ENCODE assay signal across 8 cellular contexts in genomic region chr6:156396068-156396771, GRCh38.
DNase-seq lines count a peak whose midpoint lies in the region; ATAC-seq and TF ChIP-seq lines count a peak whose summit lies in the region.
"Had no signal": no experiment of that assay in that cellular context is flagged by ENCODE, and none has a peak within 500 bp of the region (broad histone marks: within the 10 kb centered on the region; RNA-seq: fewer than 3 reads in every experiment).

No MANE protein-coding gene starts in this region.

- ATAC-seq in GM18873 (IDR thresholded peaks at IDR 0.05; ENCODE audit: low FRiP score, unreplicated experiment) (peak; percentile 52), HG02610 (IDR thresholded peaks at IDR 0.05; ENCODE audit: unreplicated experiment) (peak; percentile 80), GM19452 (IDR thresholded peaks at IDR 0.05; ENCODE audit: unreplicated experiment) (no peak)

- H3K36me3 Mint-ChIP-seq in neural progenitor cell: no peaks in the 10 kb centered on the region

- H3K27ac Mint-ChIP-seq in neural progenitor cell: no peak overlapping the region

- peak overlapping the region; percentile 65 for H3K4me3 ChIP-seq in OCI-LY3 (ENCODE audit: low read length)
- H3K4me3 ChIP-seq in neural progenitor cell: peak overlapping the region; percentile 23

- peaks cover 13% of the 10 kb centered on the region for H3K4me1 Mint-ChIP-seq in neural progenitor cell

- no peak overlapping the region for H3K27ac ChIP-seq in OCI-LY3 (ENCODE audit: low read length)
- H3K27ac ChIP-seq in neural progenitor cell: no peak overlapping the region
- H3K27ac ChIP-seq: HL-60 had no signal

- no peak overlapping the region for H2AFZ ChIP-seq in OCI-LY3 (ENCODE audit: low read depth, low read length)
- peak overlapping the region; percentile 51 for H2AFZ ChIP-seq in neural progenitor cell (replicated peaks)

- H3K9me3 ChIP-seq in OCI-LY3 (ENCODE audit: insufficient read depth, low read length): no peaks in the 10 kb centered on the region
- no peaks in the 10 kb centered on the region for H3K9me3 ChIP-seq in neural progenitor cell (ENCODE audit: low read depth)

- H3K4me2 ChIP-seq in OCI-LY3 (ENCODE audit: low read length) (peak overlapping the region; percentile 75), neural progenitor cell (peak overlapping the region; percentile 50)

- H3K4me1 ChIP-seq in OCI-LY3 (ENCODE audit: low read length) (peaks cover 12% of the 10 kb centered on the region), neural progenitor cell (peaks cover 18% of the 10 kb centered on the region)

- peaks cover 12% of the 10 kb centered on the region for H3K27me3 Mint-ChIP-seq in neural progenitor cell (ENCODE audit: insufficient read depth, low read depth)

- no peak for TF ChIP-seq CTCF in OCI-LY3 (IDR thresholded peaks at IDR 0.05; ENCODE audit: low read depth, low read length)
- no peak for TF ChIP-seq CTCF in neural progenitor cell (IDR thresholded peaks at IDR 0.05)

- H3K27me3 ChIP-seq in OCI-LY3 (ENCODE audit: low read depth, low read length) (peaks cover 56% of the 10 kb centered on the region), neural progenitor cell (no peaks in the 10 kb centered on the region)

- H3K79me2 ChIP-seq in OCI-LY3 (ENCODE audit: low read length): no peaks in the 10 kb centered on the region
- H3K79me2 ChIP-seq in neural progenitor cell (ENCODE audit: low read depth): no peaks in the 10 kb centered on the region

- no peak overlapping the region for H3K4me3 Mint-ChIP-seq in neural progenitor cell

- H3K36me3 ChIP-seq in OCI-LY3 (replicated peaks; ENCODE audit: low read depth, low read length): no peaks in the 10 kb centered on the region
- H3K36me3 ChIP-seq in neural progenitor cell: no peaks in the 10 kb centered on the region

- peaks cover 19% of the 10 kb centered on the region for H3F3A ChIP-seq in neural progenitor cell (ENCODE audit: low read depth)

- no peaks in the 10 kb centered on the region for H4K20me1 ChIP-seq in OCI-LY3 (ENCODE audit: insufficient read depth, low read length)
- no peaks in the 10 kb centered on the region for H4K20me1 ChIP-seq in neural progenitor cell (ENCODE audit: low read depth)

- DNase-seq in neural progenitor cell (ENCODE audit: low spot score) (no peak), NCI-H526 (lab: John Stamatoyannopoulos, UW) (no peak), NCI-H128 (lab: John Stamatoyannopoulos, UW; ENCODE audit: unreplicated experiment) (no peak)

- no peaks in the 10 kb centered on the region for H3K9me3 Mint-ChIP-seq in neural progenitor cell

- no peak overlapping the region for H3K9ac ChIP-seq in OCI-LY3 (ENCODE audit: low read length)
- H3K9ac ChIP-seq in neural progenitor cell: no peak overlapping the region
